In genomic region chr21:41804381-41804780, GRCh38 we compare ENCODE assay signal across 27 cellular contexts. TPM values are rescaled to one million over a fixed set of nuclear protein-coding genes. Genes with fewer than 3 reads are reported as not detected.
"Had no signal": no experiment of that assay in that cellular context is flagged by ENCODE, and none has a peak within 500 bp of the region (broad histone marks: within the 10 kb centered on the region; RNA-seq: fewer than 3 reads in every experiment).

No MANE protein-coding gene starts in this region.

- H3K9me3 Mint-ChIP-seq: endodermal cell had no signal

- DNase-seq: colonic mucosa; cortex of kidney; effector CD8-positive, alpha-beta T cell; effector memory CD8-positive, alpha-beta T cell; endodermal cell; erythroblast; esophagus squamous epithelium; foreskin fibroblast; foreskin melanocyte; gastrocnemius medialis; heart left ventricle; hypothalamus; immature natural killer cell; left cardiac atrium; left lung; left ventricle myocardium superior; lower lobe of right lung; mesenchymal stem cell; mucosa of descending colon; naive B cell had no signal

- ATAC-seq: effector memory CD8-positive, alpha-beta T cell; esophagus mucosa; gastrocnemius medialis; heart left ventricle; left cardiac atrium; left lung; left ventricle myocardium superior; lower lobe of right lung; mucosa of descending colon had no signal

- H3K27me3 ChIP-seq: colonic mucosa, esophagus squamous epithelium, gastrocnemius medialis, heart left ventricle, hepatocyte, left lung had no signal

- H3K4me1 Mint-ChIP-seq: endodermal cell, mesothelial cell of epicardium had no signal

- H3K36me3 ChIP-seq: colonic mucosa had no signal

- H3K27me3 Mint-ChIP-seq: dendritic cell treated with granulocyte-macrophage colony-stimulating factor and Interleukin-4, amounts not matched to agents 40 ng/mL and 50 ng/mL, for 4 days; effector memory CD8-positive, alpha-beta T cell; naive B cell had no signal

- H3K4me3 Mint-ChIP-seq: dendritic cell treated with granulocyte-macrophage colony-stimulating factor and Interleukin-4, amounts not matched to agents 40 ng/mL and 50 ng/mL, for 4 days; effector memory CD8-positive, alpha-beta T cell; endodermal cell; immature natural killer cell; mesothelial cell of epicardium; naive B cell had no signal

- H3K27ac ChIP-seq: colonic mucosa, epithelial cell of prostate, esophagus squamous epithelium, gastrocnemius medialis, heart left ventricle, hepatocyte, left lung, lower lobe of right lung had no signal

- H3K4me3 ChIP-seq: colonic mucosa, esophagus squamous epithelium, gastrocnemius medialis, heart left ventricle, hepatocyte, left lung, lower lobe of right lung, mucosa of descending colon had no signal

- H3K27ac Mint-ChIP-seq: dendritic cell treated with granulocyte-macrophage colony-stimulating factor and Interleukin-4, amounts not matched to agents 40 ng/mL and 50 ng/mL, for 4 days; effector memory CD8-positive, alpha-beta T cell; endodermal cell; mesothelial cell of epicardium had no signal

RNA-seq across cellular contexts. Expression of gene RIPK4, which starts 37.5 kb away (rescaled TPM):
- total RNA-seq: mesenteric fat pad, myocyte had no signal
